ENCODE assay signal across 8 cellular contexts in genomic region chr22:21952586-21953571, GRCh38. TPM values are rescaled to one million over a fixed set of nuclear protein-coding genes. Genes with fewer than 3 reads are reported as not detected.
DNase-seq lines count a peak whose midpoint lies in the region; ATAC-seq and TF ChIP-seq lines count a peak whose summit lies in the region.

A gene with protein sequence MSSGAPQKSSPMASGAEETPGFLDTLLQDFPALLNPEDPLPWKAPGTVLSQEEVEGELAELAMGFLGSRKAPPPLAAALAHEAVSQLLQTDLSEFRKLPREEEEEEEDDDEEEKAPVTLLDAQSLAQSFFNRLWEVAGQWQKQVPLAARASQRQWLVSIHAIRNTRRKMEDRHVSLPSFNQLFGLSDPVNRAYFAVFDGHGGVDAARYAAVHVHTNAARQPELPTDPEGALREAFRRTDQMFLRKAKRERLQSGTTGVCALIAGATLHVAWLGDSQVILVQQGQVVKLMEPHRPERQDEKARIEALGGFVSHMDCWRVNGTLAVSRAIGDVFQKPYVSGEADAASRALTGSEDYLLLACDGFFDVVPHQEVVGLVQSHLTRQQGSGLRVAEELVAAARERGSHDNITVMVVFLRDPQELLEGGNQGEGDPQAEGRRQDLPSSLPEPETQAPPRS (minus strand): TSS chr22:21952848. CDS start chr22:21946048, 6,800 bp downstream.

- intact Hi-C loops in CD14-positive monocyte (cut with micrococcal nuclease): loop anchor here (2.0 to 5.0 kb wide), 5 partner anchors 14 to 240 kb away; partner anchors contain the start of gene MAPK1 (in 1 of the 2)
- intact Hi-C loops in activated T-helper 2 cell treated with anti-CD3 and anti-CD28 coated beads, Interferon-gamma antibody, Interleukin-2, Interleukin-4, amounts not matched to agents 10 μg/mL and 5 μg/mL and 100 μg/mL, durations not matched to agents 14 hours and 24 hours and 36 hours (cut with micrococcal nuclease): loop anchor here (2.0 kb wide), 2 partner anchors 14 to 240 kb away; no protein-coding TSS in a partner anchor

- peaks cover 0 to 7% (median 3%) of the 10 kb centered on the region in 3 donors for H3K27me3 Mint-ChIP-seq in CD14-positive monocyte (ENCODE audit: low read depth in 3 of 3)
- H3K27me3 Mint-ChIP-seq in IgD-negative memory B cell: no peaks in the 10 kb centered on the region
- no peaks in the 10 kb centered on the region for H3K27me3 Mint-ChIP-seq in activated T-helper 2 cell treated with anti-CD3 and anti-CD28 coated beads, Interferon-gamma antibody, Interleukin-2, Interleukin-4, amounts not matched to agents 10 μg/mL and 5 μg/mL and 100 μg/mL, durations not matched to agents 14 hours and 24 hours and 36 hours (ENCODE audit: low read depth)
- H3K27me3 Mint-ChIP-seq in natural killer cell treated with Interleukin-12 subunit alpha and Interleukin-12 subunit beta and Interleukin-15 and Interleukin-18, amount 100 ng/mL, for 72 hours: no peaks in the 10 kb centered on the region

- CTCF ChIA-PET in RWPE1 (lab: Yijun Ruan, JAX): interaction anchor here (0.7 to 2.9 kb wide), 6 partner anchors 11 to 235 kb away, joined by 3 to 27 read pairs (median 3); no protein-coding TSS in a partner anchor

- H3K9me3 Mint-ChIP-seq in CD14-positive monocyte: peaks cover 0 to 3% (median 0%) of the 10 kb centered on the region in 7 donors
- H3K9me3 Mint-ChIP-seq in IgD-negative memory B cell: no peaks in the 10 kb centered on the region
- H3K9me3 Mint-ChIP-seq in activated T-helper 2 cell treated with anti-CD3 and anti-CD28 coated beads, Interferon-gamma antibody, Interleukin-2, Interleukin-4, amounts not matched to agents 10 μg/mL and 5 μg/mL and 100 μg/mL, durations not matched to agents 14 hours and 24 hours and 36 hours: no peaks in the 10 kb centered on the region
- H3K9me3 Mint-ChIP-seq in natural killer cell treated with Interleukin-12 subunit alpha and Interleukin-12 subunit beta and Interleukin-15 and Interleukin-18, amount 100 ng/mL, for 72 hours: no peaks in the 10 kb centered on the region

- POLR2A ChIA-PET in RWPE1 (lab: Yijun Ruan, JAX; ENCODE audit: low non-redundant PET): interaction anchor here (0.6 kb wide), 1 partner anchor 82 kb away, joined by 3 read pairs; no protein-coding TSS in a partner anchor

- H3K36me3 Mint-ChIP-seq in CD14-positive monocyte: peaks cover 13 to 26% of the 10 kb centered on the region in 2 donors
- H3K36me3 Mint-ChIP-seq in IgD-negative memory B cell: no peaks in the 10 kb centered on the region
- peaks cover 9% of the 10 kb centered on the region for H3K36me3 Mint-ChIP-seq in activated T-helper 2 cell treated with anti-CD3 and anti-CD28 coated beads, Interferon-gamma antibody, Interleukin-2, Interleukin-4, amounts not matched to agents 10 μg/mL and 5 μg/mL and 100 μg/mL, durations not matched to agents 14 hours and 24 hours and 36 hours (ENCODE audit: low read depth)
- no peaks in the 10 kb centered on the region for H3K36me3 Mint-ChIP-seq in natural killer cell treated with Interleukin-12 subunit alpha and Interleukin-12 subunit beta and Interleukin-15 and Interleukin-18, amount 100 ng/mL, for 72 hours

- H3K4me3 Mint-ChIP-seq in CD14-positive monocyte (peak within 1 kb of the TSS; percentile 90 to 92), IgD-negative memory B cell (peak within 1 kb of the TSS; percentile 59 to 93 (median 88))
- peak within 1 kb of the TSS; percentile 83 for H3K4me3 Mint-ChIP-seq in activated T-helper 2 cell treated with anti-CD3 and anti-CD28 coated beads, Interferon-gamma antibody, Interleukin-2, Interleukin-4, amounts not matched to agents 10 μg/mL and 5 μg/mL and 100 μg/mL, durations not matched to agents 14 hours and 24 hours and 36 hours (ENCODE audit: low read depth)
- H3K4me3 Mint-ChIP-seq in natural killer cell treated with Interleukin-12 subunit alpha and Interleukin-12 subunit beta and Interleukin-15 and Interleukin-18, amount 100 ng/mL, for 72 hours: peak within 1 kb of the TSS; percentile 79

- ATAC-seq in GM19397 (IDR thresholded peaks at IDR 0.05; ENCODE audit: unreplicated experiment): peak; percentile 71
- peak; percentile 89 to 91 for ATAC-seq in natural killer cell treated with Interleukin-12 subunit alpha and Interleukin-12 subunit beta and Interleukin-15 and Interleukin-18, amount 100 ng/mL, for 72 hours

- DNase-seq in CD14-positive monocyte (ENCODE audit: low spot score) (peak; percentile 81), RWPE1 (ENCODE audit: low spot score) (peak; percentile 84), fibroblast of peridontal ligament (ENCODE audit: extremely low read depth) (peak; percentile 52)
- DNase-seq in activated T-helper 2 cell treated with anti-CD3 and anti-CD28 coated beads, Interferon-gamma antibody, Interleukin-2, Interleukin-4, amounts not matched to agents 10 μg/mL and 5 μg/mL and 100 μg/mL, durations not matched to agents 14 hours and 24 hours and 36 hours (ENCODE audit: low spot score): peak; percentile 83
- peak; percentile 91 for DNase-seq in natural killer cell treated with Interleukin-12 subunit alpha and Interleukin-12 subunit beta and Interleukin-15 and Interleukin-18, amount 100 ng/mL, for 72 hours (ENCODE audit: low spot score)
- DNase-seq in stimulated activated naive CD4-positive, alpha-beta T cell (lab: John Stamatoyannopoulos, UW): peak; percentile 82 to 94 (median 88)

- peak within 1 kb of the TSS; percentile 81 to 95 (median 89) for H3K27ac Mint-ChIP-seq in CD14-positive monocyte
- H3K27ac Mint-ChIP-seq in IgD-negative memory B cell: peak within 1 kb of the TSS; percentile 46 to 76 (median 60)
- H3K27ac Mint-ChIP-seq in activated T-helper 2 cell treated with anti-CD3 and anti-CD28 coated beads, Interferon-gamma antibody, Interleukin-2, Interleukin-4, amounts not matched to agents 10 μg/mL and 5 μg/mL and 100 μg/mL, durations not matched to agents 14 hours and 24 hours and 36 hours: peak within 1 kb of the TSS; percentile 65
- peak within 1 kb of the TSS in 1 of 2 donors; percentile 48 for H3K27ac Mint-ChIP-seq in natural killer cell treated with Interleukin-12 subunit alpha and Interleukin-12 subunit beta and Interleukin-15 and Interleukin-18, amount 100 ng/mL, for 72 hours

- TF ChIP-seq CTCF in CD14-positive monocyte (IDR thresholded peaks at IDR 0.05) (peak; percentile 76), RWPE1 (conservative IDR thresholded peaks at IDR 0.05; ENCODE audit: low read depth) (peak; percentile 94)

- H3K4me1 Mint-ChIP-seq in CD14-positive monocyte (peaks cover 39% of the 10 kb centered on the region), IgD-negative memory B cell (peaks cover 5 to 7% (median 7%) of the 10 kb centered on the region in 3 donors)
- H3K4me1 Mint-ChIP-seq in activated T-helper 2 cell treated with anti-CD3 and anti-CD28 coated beads, Interferon-gamma antibody, Interleukin-2, Interleukin-4, amounts not matched to agents 10 μg/mL and 5 μg/mL and 100 μg/mL, durations not matched to agents 14 hours and 24 hours and 36 hours (ENCODE audit: low read depth): peaks cover 8% of the 10 kb centered on the region
- H3K4me1 Mint-ChIP-seq in natural killer cell treated with Interleukin-12 subunit alpha and Interleukin-12 subunit beta and Interleukin-15 and Interleukin-18, amount 100 ng/mL, for 72 hours (ENCODE audit: low read depth in 2 of 2): peaks cover 11 to 12% of the 10 kb centered on the region in 2 donors

- H3K27ac ChIP-seq in RWPE1: peak within 1 kb of the TSS; percentile 60

RNA-seq across cellular contexts. Expression of the gene that starts here (rescaled TPM):
- polyA plus RNA-seq in CD14-positive monocyte (10 to 100 TPM; 28.8 to 37.2 TPM), IgD-negative memory B cell (9.6 TPM)
- 26.4 and 31.4 TPM in 2 replicates for total RNA-seq in activated T-helper 2 cell treated with anti-CD3 and anti-CD28 coated beads, Interferon-gamma antibody, Interleukin-2, Interleukin-4, amounts not matched to agents 10 μg/mL and 5 μg/mL and 100 μg/mL, durations not matched to agents 14 hours and 24 hours and 36 hours
- total RNA-seq in natural killer cell treated with Interleukin-12 subunit alpha and Interleukin-12 subunit beta and Interleukin-15 and Interleukin-18, amount 100 ng/mL, for 72 hours: 10 to 100 TPM; 28.8 to 36.0 TPM

Comparison
In these comparisons a context has a peak if more than half of its experiments do, and no peak if none do; other contexts are left out.
1. Peak in every context shown above with its lines: DNase-seq, ATAC-seq and H3K27ac ChIP-seq.